In the genomic region with DNA sequence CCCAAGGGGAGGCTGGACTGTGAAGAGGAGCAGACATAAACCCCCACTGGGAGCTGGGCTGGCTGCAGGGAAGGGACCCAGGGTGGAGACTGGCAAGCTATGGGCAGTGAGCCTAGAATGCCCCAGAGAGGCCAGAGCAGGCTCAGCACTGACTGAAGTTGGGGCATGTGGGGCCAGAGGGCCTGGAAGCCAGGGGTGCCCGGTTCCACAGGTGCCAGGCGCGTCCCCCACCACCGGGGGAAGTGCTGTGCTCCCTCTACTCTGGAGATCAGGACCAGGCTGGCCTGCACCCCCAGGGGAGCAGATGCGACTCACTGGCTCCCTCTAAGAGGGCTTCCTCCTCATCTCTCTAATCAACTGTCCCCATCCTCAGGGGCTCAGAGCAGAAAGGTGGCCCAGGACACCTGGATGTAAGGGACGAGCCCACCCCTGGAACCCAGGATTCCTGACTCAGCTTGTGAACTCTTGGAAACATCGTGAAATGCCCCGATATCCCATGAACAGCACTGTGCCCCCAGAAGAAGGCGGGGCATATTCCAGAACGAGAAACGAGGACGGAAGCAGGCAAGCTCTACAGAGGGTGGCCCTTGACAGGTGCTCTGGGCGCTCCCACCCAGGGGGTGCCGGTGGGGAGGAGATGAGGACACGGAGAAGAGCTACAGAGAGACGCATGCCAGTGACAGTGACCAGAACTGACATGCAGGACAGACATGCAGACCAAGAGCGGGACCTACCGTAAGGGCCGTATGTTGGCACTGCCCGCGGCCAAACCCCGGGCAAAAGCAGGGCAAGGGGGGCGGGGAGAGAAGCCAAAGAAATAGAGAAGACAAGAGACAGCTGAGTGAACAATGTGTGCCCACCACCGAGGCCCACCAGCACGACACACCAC, we compare ENCODE assay signal across 16 cellular contexts. TPM values are rescaled to one million over a fixed set of nuclear protein-coding genes. Genes with fewer than 3 reads are reported as not detected.
DNase-seq lines count a peak whose midpoint lies in the region; ATAC-seq, FAIRE-seq and TF ChIP-seq lines count a peak whose summit lies in the region.
"Had no signal": no experiment of that assay in that cellular context is flagged by ENCODE, and none has a peak within 500 bp of the region (broad histone marks: within the 10 kb centered on the region; RNA-seq: fewer than 3 reads in every experiment).

No MANE protein-coding gene starts in this region.

- H3K27me3 Mint-ChIP-seq in neural progenitor cell (ENCODE audit: insufficient read depth, low read depth): peaks cover 9% of the 10 kb centered on the region

- peak overlapping the region; percentile 12 to 38 for H3K9ac ChIP-seq in colonic mucosa (ENCODE audit: low read depth in 2 of 2, low read length in 2 of 2)
- no peak overlapping the region for H3K9ac ChIP-seq in neural progenitor cell

- TF ChIP-seq POLR2A in A549 (IDR thresholded peaks at IDR 0.05; ENCODE audit: low read length): no peak

- no peak overlapping the region; the same call in 2 of the 3 replicates for H3K4me2 ChIP-seq in A549
- no peak overlapping the region for H3K4me2 ChIP-seq in neural progenitor cell

- no peak overlapping the region for H2AFZ ChIP-seq in neural progenitor cell (replicated peaks)

- WGBS in A549 (ENCODE audit: missing lambda C conversion rate): 84% methylated on average over 21 of the region's 25 CpGs

- peaks cover 7% of the 10 kb centered on the region for H3K36me3 Mint-ChIP-seq in neural progenitor cell

- DNase-seq in A549 (ENCODE audit: low read depth in 1 of 2, low spot score in 1 of 2) (no peak), H7 (peak; percentile 86), colonic mucosa (no peak), neural progenitor cell (ENCODE audit: low spot score) (peak; percentile 16), medulla oblongata (ENCODE audit: extremely low spot score) (no peak), NCI-H345 (lab: John Stamatoyannopoulos, UW) (no peak), EL (no peak)
- DNase-seq: activated CD8-positive, alpha-beta memory T cell treated with anti-CD3 and anti-CD28 coated beads for 24 hours; activated effector memory CD4-positive, alpha-beta T cell treated with Interleukin-2 at 50 U/mL for 16 hours; body of pancreas; GF-D8; NCI-H1417 treated with DMSO at 0.1 percent for 48 hours; NK-92 treated with Interleukin-12 subunit alpha and Interleukin-12 subunit beta, amount 100 ng/mL, for 24 hours; uterus had no signal

- H4K20me1 ChIP-seq in neural progenitor cell (ENCODE audit: low read depth): no peaks in the 10 kb centered on the region

- no peak overlapping the region for H3K4me3 Mint-ChIP-seq in neural progenitor cell

- TF ChIP-seq EP300 in A549 (IDR thresholded peaks at IDR 0.05): no peak

- CTCF ChIA-PET in A549 (lab: Yijun Ruan, JAX): interaction anchor here (0.6 to 0.9 kb wide), 3 partner anchors 27 to 108 kb away, joined by 3 read pairs; no protein-coding TSS in a partner anchor

- no peak overlapping the region for H3K27ac Mint-ChIP-seq in neural progenitor cell

- POLR2A ChIA-PET in A549 (lab: Yijun Ruan, JAX): no interaction called here

- H3K9me3 Mint-ChIP-seq in neural progenitor cell: no peaks in the 10 kb centered on the region

- peak overlapping the region; percentile 54 to 61; a peak in 4 of 6 replicates for H3K27ac ChIP-seq in A549
- peak overlapping the region; percentile 60 for H3K27ac ChIP-seq in colonic mucosa
- H3K27ac ChIP-seq in neural progenitor cell: no peak overlapping the region
- H3K27ac ChIP-seq: uterus had no signal

- no peak for TF ChIP-seq CTCF in A549 (IDR thresholded peaks at IDR 0.05)
- TF ChIP-seq CTCF in colonic mucosa (IDR thresholded peaks at IDR 0.05): no peak
- TF ChIP-seq CTCF in neural progenitor cell (IDR thresholded peaks at IDR 0.05): no peak

- intact Hi-C loops in colonic mucosa (cut with DNase I): no loop called here

- no peak for TF ChIP-seq RAD21 in A549 (conservative IDR thresholded peaks at IDR 0.05 in 1 of 2, IDR thresholded peaks at IDR 0.05 in 1 of 2)

- peaks cover 15% of the 10 kb centered on the region for H3K4me1 Mint-ChIP-seq in neural progenitor cell

- no peaks in the 10 kb centered on the region for H3F3A ChIP-seq in neural progenitor cell (ENCODE audit: low read depth)

- H3K36me3 ChIP-seq in H7 (replicated peaks; ENCODE audit: control insufficient read depth, insufficient read depth, low read length) (peaks cover 6% of the 10 kb centered on the region), colonic mucosa (no peaks in the 10 kb centered on the region), neural progenitor cell (no peaks in the 10 kb centered on the region)
- H3K36me3 ChIP-seq: uterus had no signal

- H3K79me2 ChIP-seq in neural progenitor cell (ENCODE audit: low read depth): no peaks in the 10 kb centered on the region

- peaks cover 60% of the 10 kb centered on the region for H3K4me1 ChIP-seq in A549
- peaks cover 16% of the 10 kb centered on the region for H3K4me1 ChIP-seq in colonic mucosa
- peaks cover 4% of the 10 kb centered on the region for H3K4me1 ChIP-seq in neural progenitor cell

- ATAC-seq in A549 (no peak), HG02840 (IDR thresholded peaks at IDR 0.05; ENCODE audit: low FRiP score, unreplicated experiment) (no peak)
- ATAC-seq: body of pancreas had no signal

- FAIRE-seq in A549 (lab: Jason Lieb, UNC): no peak

- no peak overlapping the region for H3K4me3 ChIP-seq in A549
- no peak overlapping the region for H3K4me3 ChIP-seq in H7 (ENCODE audit: insufficient read depth, low read depth, low read length)
- no peak overlapping the region for H3K4me3 ChIP-seq in colonic mucosa
- H3K4me3 ChIP-seq in neural progenitor cell: no peak overlapping the region
- H3K4me3 ChIP-seq: body of pancreas, right atrium auricular region, uterus had no signal

- H3K27me3 ChIP-seq in H7 (ENCODE audit: control insufficient read depth, insufficient read depth, low read length) (no peaks in the 10 kb centered on the region), colonic mucosa (no peaks in the 10 kb centered on the region), neural progenitor cell (no peaks in the 10 kb centered on the region)
- H3K27me3 ChIP-seq: body of pancreas, right atrium auricular region, uterus had no signal

- H3K9me3 ChIP-seq in A549 (no peaks in the 10 kb centered on the region), colonic mucosa (no peaks in the 10 kb centered on the region), neural progenitor cell (ENCODE audit: low read depth) (no peaks in the 10 kb centered on the region)
- H3K9me3 ChIP-seq: body of pancreas, right atrium auricular region, uterus had no signal

TF ChIP-seq in A549, 52 proteins besides CTCF, POLR2A, EP300 and RAD21 (continues in another document):
- TF ChIP-seq SREBF2 (IDR thresholded peaks at IDR 0.05) (no peak), RFX5 (IDR thresholded peaks at IDR 0.05) (no peak), GATA3 (IDR thresholded peaks at IDR 0.05; ENCODE audit: borderline replicate concordance) (no peak), HES2 (IDR thresholded peaks at IDR 0.05) (no peak), MAZ (IDR thresholded peaks at IDR 0.05; ENCODE audit: borderline replicate concordance, low read depth, low read length) (no peak), CBX2 (IDR thresholded peaks at IDR 0.05; ENCODE audit: borderline replicate concordance, low read depth) (no peak), FOXS1 (CRISPR knock-in tag; IDR thresholded peaks at IDR 0.05) (no peak), ZC3H11A (IDR thresholded peaks at IDR 0.05) (no peak)

RNA-seq across cellular contexts. Expression of gene MAFF, which starts 20.4 kb away (rescaled TPM):
- polyA plus RNA-seq in A549 (2011; rRNA removed): 3.5 and 4.0 TPM in 2 replicates
- polyA plus RNA-seq in A549 (2012; cell fraction: cytosol; rRNA removed): 7.5 and 9.6 TPM in 2 replicates
- polyA plus RNA-seq in A549 (2012; cell fraction: nucleus; rRNA removed): 16.8 and 17.1 TPM in 2 replicates
- 3.1 to 3.9 TPM (median 3.2 TPM) in 3 replicates for polyA plus RNA-seq in A549 (2017; fragmentation: RNase III; extraction: RNeasy Plus Mini Kit Qiagen cat#74134 plus additional on column Dnase treatment)
- 2.1 and 3.6 TPM in 2 replicates for polyA minus RNA-seq in A549 (2011; rRNA and poly(A)+ RNA removed)
- 2.6 and 5.3 TPM in 2 replicates for total RNA-seq in H7 (2014; rRNA removed; shearing (Covaris generic))
- total RNA-seq in colonic mucosa: 10 to 100 TPM in 1 of 2 donors, 1 to 10 TPM in 1; 5.2 to 41.7 TPM
- 0.90 and 4.2 TPM in 2 replicates for total RNA-seq in neural progenitor cell (ENCODE audit: low replicate concordance)

RNA-seq across cellular contexts. Expression of gene PLA2G6, which starts 40.5 kb away (rescaled TPM):
- polyA plus RNA-seq in A549 (2011; rRNA removed): 7.4 and 10.7 TPM in 2 replicates
- polyA plus RNA-seq in A549 (2012; cell fraction: cytosol; rRNA removed): 6.2 and 9.3 TPM in 2 replicates
- polyA plus RNA-seq in A549 (2012; cell fraction: nucleus; rRNA removed): 60.0 and 83.9 TPM in 2 replicates
- polyA plus RNA-seq in A549 (2017; fragmentation: RNase III; extraction: RNeasy Plus Mini Kit Qiagen cat#74134 plus additional on column Dnase treatment): 5.5 to 7.8 TPM (median 7.6 TPM) in 3 replicates
- 16.1 and 26.2 TPM in 2 replicates for polyA minus RNA-seq in A549 (2011; rRNA and poly(A)+ RNA removed)
- total RNA-seq in H7 (2014; rRNA removed; shearing (Covaris generic)): 23.4 and 49.6 TPM in 2 replicates
- total RNA-seq in colonic mucosa: 10 to 100 TPM; 24.1 to 38.5 TPM
- 20.1 and 29.4 TPM in 2 replicates for total RNA-seq in neural progenitor cell (ENCODE audit: low replicate concordance)

RNA-seq across cellular contexts. Expression of gene TMEM184B, which starts 50.7 kb away (rescaled TPM):
- polyA plus RNA-seq in A549 (2011; rRNA removed) (22.2 and 22.7 TPM in 2 replicates), A549 (2017; fragmentation: RNase III; extraction: RNeasy Plus Mini Kit Qiagen cat#74134 plus additional on column Dnase treatment) (33.2 to 36.8 TPM (median 36.6 TPM) in 3 replicates)
- 29.0 and 43.9 TPM in 2 replicates for polyA plus RNA-seq in A549 (2012; cell fraction: cytosol; rRNA removed)
- polyA plus RNA-seq in A549 (2012; cell fraction: nucleus; rRNA removed): 46.3 and 64.3 TPM in 2 replicates
- 20.2 and 32.7 TPM in 2 replicates for polyA minus RNA-seq in A549 (2011; rRNA and poly(A)+ RNA removed)
- total RNA-seq in H7 (2014; rRNA removed; shearing (Covaris generic)): 44.5 and 46.9 TPM in 2 replicates
- total RNA-seq in colonic mucosa (10 to 100 TPM; 58.8 to 61.6 TPM), neural progenitor cell (ENCODE audit: low replicate concordance) (26.5 and 43.3 TPM in 2 replicates)

Comparison
In these comparisons a context has a peak if more than half of its experiments do, and no peak if none do; other contexts are left out.
1. DNase-seq: peak in H7 (single experiment) and neural progenitor cell (single experiment); none in A549 (0 of 2), colonic mucosa (single experiment), medulla oblongata (single experiment), NCI-H345 (single experiment) and EL (single experiment).